ENCODE assay signal across 12 cellular contexts in genomic region chr4:132299866-132300265, GRCh38.
DNase-seq lines count a peak whose midpoint lies in the region; ATAC-seq and TF ChIP-seq lines count a peak whose summit lies in the region.
"Had no signal": no experiment of that assay in that cellular context is flagged by ENCODE, and none has a peak within 500 bp of the region (broad histone marks: within the 10 kb centered on the region; RNA-seq: fewer than 3 reads in every experiment).

No MANE protein-coding gene starts in this region.

- H3K4me3 ChIP-seq in HCT116 (replicated peaks in 1 of 2; ENCODE audit: low read depth in 1 of 2, low read length in 2 of 2) (no peak overlapping the region), SK-N-MC (no peak overlapping the region), fibroblast of villous mesenchyme (ENCODE audit: low read depth, low read length) (no peak overlapping the region)

- ATAC-seq in HCT116, result no peak
- ATAC-seq: CD8-positive, alpha-beta T cell had no signal

- no peaks in the 10 kb centered on the region for H3K27me3 Mint-ChIP-seq in activated CD4-positive, alpha-beta memory T cell treated with anti-CD3 and anti-CD28 coated beads, Interleukin-2, amount 10 ng/mL, durations not matched to agents 7 days and 5 days

- H3K9ac ChIP-seq in HCT116 (ENCODE audit: low read length) (no peak overlapping the region), SK-N-MC (ENCODE audit: insufficient read length) (no peak overlapping the region)

- no peaks in the 10 kb centered on the region for H4K20me1 ChIP-seq in HCT116 (ENCODE audit: insufficient read depth)

- H3K4me2 ChIP-seq in HCT116 (ENCODE audit: low read length), result no peak overlapping the region

- no peak overlapping the region for H3K4me3 Mint-ChIP-seq in activated CD4-positive, alpha-beta memory T cell treated with anti-CD3 and anti-CD28 coated beads, Interleukin-2, amount 10 ng/mL, durations not matched to agents 7 days and 5 days
- H3K4me3 Mint-ChIP-seq: CD14-positive monocyte; CD8-positive, alpha-beta T cell had no signal

- H3K4me1 Mint-ChIP-seq in activated CD4-positive, alpha-beta memory T cell treated with anti-CD3 and anti-CD28 coated beads, Interleukin-2, amount 10 ng/mL, durations not matched to agents 7 days and 5 days, result no peaks in the 10 kb centered on the region
- H3K4me1 Mint-ChIP-seq: CD14-positive monocyte had no signal

- no peak for TF ChIP-seq POLR2A in HCT116 (IDR thresholded peaks at IDR 0.05; ENCODE audit: borderline replicate concordance, extremely low read depth, insufficient read depth, insufficient read length)

- H3K9me3 ChIP-seq in HCT116 (ENCODE audit: control insufficient read depth in 1 of 2, insufficient read depth in 1 of 2, low read depth in 1 of 2, low read length in 2 of 2), result no peaks in the 10 kb centered on the region
- H3K9me3 ChIP-seq in SK-N-MC (ENCODE audit: low read depth, low read length), result no peaks in the 10 kb centered on the region

- no peak for TF ChIP-seq RAD21 in HCT116 (IDR thresholded peaks at IDR 0.05; ENCODE audit: low read depth)

- CTCF ChIA-PET in HCT116 (lab: Charles Lee), result no interaction called here
- CTCF ChIA-PET in activated CD4-positive, alpha-beta memory T cell treated with anti-CD3 and anti-CD28 coated beads, Interleukin-2, amount 10 ng/mL, durations not matched to agents 7 days and 5 days (lab: Charles Lee), result no interaction called here

- no peak overlapping the region for H3K27ac ChIP-seq in HCT116 (ENCODE audit: low read depth, low read length)
- peak overlapping the region; percentile 37; the same call in 1 of the 2 replicates for H3K27ac ChIP-seq in SK-N-MC
- H3K27ac ChIP-seq: 22Rv1, HL-60 had no signal

- peaks cover 2% of the 10 kb centered on the region for H3K9me3 Mint-ChIP-seq in activated CD4-positive, alpha-beta memory T cell treated with anti-CD3 and anti-CD28 coated beads, Interleukin-2, amount 10 ng/mL, durations not matched to agents 7 days and 5 days
- H3K9me3 Mint-ChIP-seq: CD14-positive monocyte had no signal

- H3K36me3 ChIP-seq in HCT116 (ENCODE audit: control insufficient read depth in 1 of 2, insufficient read depth in 2 of 2, low read length in 2 of 2), result no peaks in the 10 kb centered on the region
- H3K36me3 ChIP-seq in SK-N-MC (ENCODE audit: insufficient read depth, low read length), result no peaks in the 10 kb centered on the region

- no peaks in the 10 kb centered on the region for H3K27me3 ChIP-seq in HCT116 (ENCODE audit: insufficient read depth, low read length)

- H3K79me2 ChIP-seq in HCT116 (ENCODE audit: insufficient read depth, low read length), result no peaks in the 10 kb centered on the region

- POLR2A ChIA-PET in HCT116 (lab: Charles Lee), result no interaction called here
- POLR2A ChIA-PET in activated CD4-positive, alpha-beta memory T cell treated with anti-CD3 and anti-CD28 coated beads, Interleukin-2, amount 10 ng/mL, durations not matched to agents 7 days and 5 days (lab: Charles Lee), result no interaction called here

- no peaks in the 10 kb centered on the region for H3K36me3 Mint-ChIP-seq in activated CD4-positive, alpha-beta memory T cell treated with anti-CD3 and anti-CD28 coated beads, Interleukin-2, amount 10 ng/mL, durations not matched to agents 7 days and 5 days (ENCODE audit: low read depth)
- H3K36me3 Mint-ChIP-seq: CD14-positive monocyte; CD8-positive, alpha-beta T cell had no signal

- peak overlapping the region; percentile 41 for H2AFZ ChIP-seq in HCT116 (ENCODE audit: low read depth, low read length, poor library complexity, severe bottlenecking)

- DNase-seq in DMS79 (lab: John Stamatoyannopoulos, UW) (peak; percentile 3), DMS79 treated with DMSO at 0.1 percent for 48 hours (lab: John Stamatoyannopoulos, UW) (no peak), HCT116 (ENCODE audit: low read depth, low spot score) (no peak), SK-N-MC (ENCODE audit: low read depth, low spot score) (no peak), fibroblast of villous mesenchyme (ENCODE audit: low read depth) (peak; percentile 1)
- DNase-seq in activated CD4-positive, alpha-beta memory T cell treated with anti-CD3 and anti-CD28 coated beads, Interleukin-2, amount 10 ng/mL, durations not matched to agents 7 days and 5 days, result no peak
- DNase-seq in activated CD4-positive, alpha-beta T cell treated with anti-CD3 and anti-CD28 coated beads for 1 hour, result no peak
- DNase-seq: CD8-positive, alpha-beta T cell; COR-L47 had no signal

- RAD21 ChIA-PET in HCT116 (lab: Charles Lee; ENCODE audit: low non-redundant PET in 1 of 2, low total read pairs in 2 of 2, uncharacterized antibody in 2 of 2, unreplicated experiment in 2 of 2), result no interaction called here

- no peaks in the 10 kb centered on the region for H3K9me2 ChIP-seq in HCT116 (ENCODE audit: insufficient read depth)

- no peak overlapping the region for H3K27ac Mint-ChIP-seq in activated CD4-positive, alpha-beta memory T cell treated with anti-CD3 and anti-CD28 coated beads, Interleukin-2, amount 10 ng/mL, durations not matched to agents 7 days and 5 days
- H3K27ac Mint-ChIP-seq: CD14-positive monocyte; CD8-positive, alpha-beta T cell had no signal

- intact Hi-C loops in HCT116 (cut with micrococcal nuclease), result no loop called here

- no TSS peak for BruUV-seq in HCT116 (replicated peaks; lab: Mats Ljungman, UMichigan)

- no peaks in the 10 kb centered on the region for H3K4me1 ChIP-seq in HCT116 (ENCODE audit: control insufficient read depth in 1 of 2, insufficient read depth in 2 of 2, low read length in 2 of 2)

- TF ChIP-seq CTCF in HCT116 (IDR thresholded peaks at IDR 0.05 in 2 of 3, conservative IDR thresholded peaks at IDR 0.05 in 1 of 3; ENCODE audit: borderline replicate concordance in 1 of 3, insufficient read depth in 1 of 3, low read depth in 2 of 3, low read length in 2 of 3) (no peak), fibroblast of villous mesenchyme (IDR thresholded peaks at IDR 0.05; ENCODE audit: insufficient read depth, low read depth, low read length) (no peak)

TF ChIP-seq in HCT116, 20 proteins besides CTCF, POLR2A, EP300 and RAD21:
- TF ChIP-seq TCF7L2 (IDR thresholded peaks at IDR 0.05; ENCODE audit: borderline replicate concordance, extremely low read depth, insufficient read depth, insufficient read length), result no peak
- TF ChIP-seq EZH2phosphoT487 (IDR thresholded peaks at IDR 0.05; ENCODE audit: borderline replicate concordance), result no peak
- no peak for TF ChIP-seq ELF1 (IDR thresholded peaks at IDR 0.05; ENCODE audit: borderline replicate concordance, low read depth)
- no peak for TF ChIP-seq POLR2AphosphoS5 (IDR thresholded peaks at IDR 0.05; ENCODE audit: low read depth, low read length)
- no peak for TF ChIP-seq JUND (IDR thresholded peaks at IDR 0.05)
TF ChIP-seq in HCT116: peak in this region for 0.

Comparison
In these comparisons a context has a peak if more than half of its experiments do, and no peak if none do; other contexts are left out.
1. DNase-seq: peak in DMS79 (single experiment) and fibroblast of villous mesenchyme (single experiment); none in DMS79 treated with DMSO at 0.1 percent for 48 hours (single experiment), HCT116 (single experiment), SK-N-MC (single experiment), activated CD4-positive, alpha-beta memory T cell treated with anti-CD3 and anti-CD28 coated beads, Interleukin-2, amount 10 ng/mL, durations not matched to agents 7 days and 5 days (single experiment) and activated CD4-positive, alpha-beta T cell treated with anti-CD3 and anti-CD28 coated beads for 1 hour (single experiment).